ENCODE assay signal across 8 cellular contexts in the genomic region with DNA sequence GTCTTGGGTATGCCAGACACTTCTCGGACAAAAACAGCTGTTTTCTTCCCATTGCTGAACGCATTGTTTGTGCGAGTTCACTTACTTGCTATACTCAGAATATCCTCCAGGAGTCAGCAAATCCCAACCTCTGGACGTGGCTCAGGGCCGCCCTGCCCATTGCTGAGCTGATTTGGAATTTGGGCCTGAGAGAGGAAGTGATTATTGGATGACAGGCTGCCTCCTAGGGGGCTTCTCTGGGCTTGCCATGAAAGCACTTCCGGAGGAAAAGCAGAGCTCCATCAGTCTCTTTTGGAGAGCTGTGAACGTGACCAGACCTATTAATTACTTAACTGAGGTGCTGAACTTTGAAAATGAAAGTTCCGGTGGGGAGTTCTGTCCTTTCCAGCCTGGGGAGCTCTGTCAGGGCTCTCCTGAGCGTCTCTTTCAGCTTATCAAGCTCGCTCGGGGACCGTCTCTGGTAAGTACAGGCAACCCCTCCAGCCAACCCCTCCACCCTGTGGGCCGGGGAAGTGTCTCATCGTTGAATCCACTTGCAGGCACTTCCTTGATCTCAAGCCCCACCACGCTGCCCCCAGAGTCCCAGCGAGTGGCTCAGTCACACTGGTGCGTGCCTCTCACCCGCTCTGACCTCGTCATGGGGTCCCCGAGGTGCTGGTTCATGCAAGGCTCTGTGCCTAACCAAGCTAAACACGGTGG.
DNase-seq lines count a peak whose midpoint lies in the region; ATAC-seq, FAIRE-seq and TF ChIP-seq lines count a peak whose summit lies in the region.

No MANE protein-coding gene starts in this region.

- DNase-seq in GM10266 (ENCODE audit: extremely low spot score) (peak; percentile 66), NCI-H187 treated with DMSO at 0.1 percent for 48 hours (lab: John Stamatoyannopoulos, UW) (peak; percentile 18), T1000 (lab: John Stamatoyannopoulos, UW) (peak; percentile 75), astrocyte of the spinal cord (ENCODE audit: low read depth, low spot score) (peak; percentile 87), iPS DF 19.7 (ENCODE audit: low read depth, low spot score) (peak; percentile 75), small intestine (peak; percentile 76), cerebellar nuclear complex (lab: John Stamatoyannopoulos, UW) (no peak)

- in situ Hi-C loops in astrocyte of the spinal cord (cut with HindIII; ENCODE audit: low sequenced_read_pairs): no loop called here

- H3K27ac ChIP-seq in small intestine (ENCODE audit: low read depth in 1 of 2, low read length in 1 of 2): no peak overlapping the region

- H3K4me3 ChIP-seq in astrocyte of the spinal cord (ENCODE audit: low read depth, low read length) (peak overlapping the region; percentile 14), small intestine (ENCODE audit: low read depth in 1 of 2, low read length in 2 of 2) (peak overlapping the region in 1 of 2 donors; percentile 23)

- no peaks in the 10 kb centered on the region for H3K36me3 ChIP-seq in small intestine (ENCODE audit: control insufficient read depth in 2 of 2, insufficient read depth in 2 of 2, low read length in 2 of 2)

- TF ChIP-seq CTCF in GM10266 (IDR thresholded peaks at IDR 0.05; ENCODE audit: control insufficient read depth, insufficient read depth, low read depth, missing control alignments) (peak; percentile 87), astrocyte of the spinal cord (IDR thresholded peaks at IDR 0.05; ENCODE audit: low read depth, low read length) (peak; percentile 87)

- 33 to 43% (median 38%) methylated on average over 21 of the region's 21 CpGs for WGBS in small intestine, 3 donors

- H3K4me1 ChIP-seq in small intestine (ENCODE audit: control insufficient read depth in 2 of 2, insufficient read depth in 1 of 2, low read depth in 1 of 2, low read length in 1 of 2): no peaks in the 10 kb centered on the region

- no peak for FAIRE-seq in small intestine (lab: Jason Lieb, UNC)

- no peaks in the 10 kb centered on the region for H3K27me3 ChIP-seq in small intestine (ENCODE audit: control insufficient read depth in 2 of 2, insufficient read depth in 2 of 2, low read length in 2 of 2)

- ATAC-seq in HG02798 (IDR thresholded peaks at IDR 0.05; ENCODE audit: poor library complexity, unreplicated experiment): peak; percentile 78

- H3K9me3 ChIP-seq in small intestine (ENCODE audit: control insufficient read depth, low read depth): no peaks in the 10 kb centered on the region

Comparison
In these comparisons a context has a peak if more than half of its experiments do, and no peak if none do; other contexts are left out.
1. DNase-seq: peak in GM10266 (single experiment), NCI-H187 treated with DMSO at 0.1 percent for 48 hours (single experiment), T1000 (single experiment), astrocyte of the spinal cord (single experiment), iPS DF 19.7 (single experiment) and small intestine (single experiment); none in cerebellar nuclear complex (0 of 2).